In genomic region chr10:3172081-3172445, GRCh38 we compare ENCODE assay signal across 8 cellular contexts. TPM values are rescaled to one million over a fixed set of nuclear protein-coding genes. Genes with fewer than 3 reads are reported as not detected.
A peak's percentile ranks its signal among the peaks of the same experiment; 100 is the strongest.
DNase-seq lines count a peak whose midpoint lies in the region; ATAC-seq and TF ChIP-seq lines count a peak whose summit lies in the region.

No MANE protein-coding gene starts in this region.

- DNase-seq in NCI-H748 (lab: John Stamatoyannopoulos, UW; ENCODE audit: unreplicated experiment), result peak; percentile 34
- DNase-seq in NCI-H748 treated with DMSO at 0.1 percent for 48 hours (lab: John Stamatoyannopoulos, UW), result no peak
- DNase-seq in Panc1 (ENCODE audit: low read depth, low spot score), result peak; percentile 5
- no peak for DNase-seq in caudate nucleus (lab: John Stamatoyannopoulos, UW)
- DNase-seq in stimulated activated CD8-positive, alpha-beta memory T cell treated with anti-CD3 and anti-CD28 coated beads, Interleukin-4, amount 100 ng/mL, for 24 hours (ENCODE audit: low read depth), result peak; percentile 19
- DNase-seq in NCI-H128 (lab: John Stamatoyannopoulos, UW; ENCODE audit: unreplicated experiment), result no peak

- CTCF ChIA-PET in Panc1 (lab: Charles Lee), result no interaction called here

- ATAC-seq in Panc1 (peak; percentile 10; the same call in 1 of the 2 replicates), GM18909 (IDR thresholded peaks at IDR 0.05; ENCODE audit: poor library complexity, unreplicated experiment) (no peak)

- H3K27me3 ChIP-seq in Panc1 (ENCODE audit: control insufficient read depth, insufficient read depth, low read length) (no peaks in the 10 kb centered on the region), liver (ENCODE audit: control insufficient read depth in 4 of 4, insufficient read depth in 4 of 4, low read length in 3 of 4) (no peaks in the 10 kb centered on the region)

- no peak for TF ChIP-seq CTCF in Panc1 (IDR thresholded peaks at IDR 0.05)
- TF ChIP-seq CTCF in liver (IDR thresholded peaks at IDR 0.05; ENCODE audit: low read depth, low read length, missing input control), result no peak

- 1% methylated on average over 21 of the region's 21 CpGs for WGBS in liver

- POLR2A ChIA-PET in Panc1 (lab: Charles Lee), result interaction anchor here (0.7 kb wide), 1 partner anchor 200 kb away, joined by 4 read pairs; no protein-coding TSS in a partner anchor

- peak overlapping the region; percentile 85 to 90 for H3K9ac ChIP-seq in liver (ENCODE audit: low read depth in 1 of 2, low read length in 2 of 2)

- no peak for TF ChIP-seq RAD21 in liver (IDR thresholded peaks at IDR 0.05)

- H3K9me3 ChIP-seq in Panc1 (ENCODE audit: control insufficient read depth, insufficient read depth, low read depth, low read length) (no peaks in the 10 kb centered on the region), liver (ENCODE audit: control insufficient read depth in 4 of 4, low read length in 3 of 4) (no peaks in the 10 kb centered on the region)

- H3K27ac ChIP-seq in Panc1 (ENCODE audit: low read length), result peak overlapping the region; percentile 82
- peak overlapping the region; percentile 67 for H3K27ac ChIP-seq in caudate nucleus (ENCODE audit: low read depth, low read length)
- H3K27ac ChIP-seq in liver (ENCODE audit: low read depth in 1 of 2, low read length in 2 of 2), result peak overlapping the region; percentile 78 to 81

- BruUV-seq in Panc1 (replicated peaks; lab: Mats Ljungman, UMichigan), result no TSS peak

- H3K4me3 ChIP-seq in Panc1 (ENCODE audit: low read depth in 2 of 2, low read length in 2 of 2) (peak overlapping the region; percentile 79 to 85), liver (ENCODE audit: low read depth in 1 of 3, low read length in 3 of 3) (peak overlapping the region; percentile 69 to 94 (median 84))

- peaks cover 4% of the 10 kb centered on the region; the same call in 1 of the 2 replicates for H3K4me1 ChIP-seq in Panc1 (ENCODE audit: control insufficient read depth, insufficient read depth, low read length)
- H3K4me1 ChIP-seq in liver (ENCODE audit: control insufficient read depth in 4 of 4, insufficient read depth in 4 of 4, low read length in 3 of 4), result peaks cover 0 to 6% (median 3%) of the 10 kb centered on the region in 4 donors

- intact Hi-C loops in Panc1 (cut with micrococcal nuclease; ENCODE audit: unreplicated experiment), result no loop called here

- H3K36me3 ChIP-seq in Panc1 (ENCODE audit: control insufficient read depth, insufficient read depth, low read length) (peaks cover 4% of the 10 kb centered on the region; the same call in 1 of the 2 replicates), liver (ENCODE audit: control insufficient read depth in 4 of 4, insufficient read depth in 3 of 4, low read depth in 1 of 4, low read length in 3 of 4) (peaks cover 3 to 18% (median 8%) of the 10 kb centered on the region in 4 donors)

- in situ Hi-C loops in Panc1 (cut with HindIII; ENCODE audit: low pct_unique_long_range_greater_than_20kb, low sequenced_read_pairs), result no loop called here

TF ChIP-seq in liver, 16 proteins besides CTCF, POLR2A, EP300 and RAD21:
- TF ChIP-seq HNF4G (IDR thresholded peaks at IDR 0.05), result no peak
- TF ChIP-seq YY1 (IDR thresholded peaks at IDR 0.05), result no peak
- TF ChIP-seq FOXA1 (IDR thresholded peaks at IDR 0.05), result no peak
- TF ChIP-seq ZBTB33 (IDR thresholded peaks at IDR 0.05), result no peak
- no peak for TF ChIP-seq SP1 (IDR thresholded peaks at IDR 0.05)
- no peak for TF ChIP-seq JUND (IDR thresholded peaks at IDR 0.05)
- no peak for TF ChIP-seq NR2F2 (IDR thresholded peaks at IDR 0.05)
- no peak for TF ChIP-seq GABPA (IDR thresholded peaks at IDR 0.05 in 1 of 2, conservative IDR thresholded peaks at IDR 0.05 in 1 of 2)
- TF ChIP-seq HNF4A (conservative IDR thresholded peaks at IDR 0.05), result no peak
- no peak for TF ChIP-seq ATF3 (IDR thresholded peaks at IDR 0.05)
- no peak for TF ChIP-seq RXRA (IDR thresholded peaks at IDR 0.05)
- TF ChIP-seq FOXA2 (IDR thresholded peaks at IDR 0.05), result no peak
- TF ChIP-seq EGR1 (IDR thresholded peaks at IDR 0.05; ENCODE audit: low read depth in 2 of 2), result no peak
- TF ChIP-seq REST (IDR thresholded peaks at IDR 0.05), result no peak
- TF ChIP-seq MAX (IDR thresholded peaks at IDR 0.05), result no peak
- TF ChIP-seq TAF1 (conservative IDR thresholded peaks at IDR 0.05), result no peak
TF ChIP-seq in liver: peak in this region for 0.

RNA-seq across cellular contexts. Expression of gene PITRM1, which starts 0.5 kb away (rescaled TPM):
- total RNA-seq in Panc1 (2021; ENCODE audit: unreplicated experiment) (63.5 TPM), liver (10 to 100 TPM; 21.1 to 29.1 TPM)
- 53.5 TPM for polyA plus RNA-seq in Panc1 (2012; ENCODE audit: insufficient read length)
- polyA plus RNA-seq in liver, result 10 to 100 TPM; 26.2 to 43.1 TPM

Comparison
In these comparisons a context has a peak if more than half of its experiments do, and no peak if none do; other contexts are left out.
1. DNase-seq: peak in NCI-H748 (single experiment), Panc1 (single experiment) and stimulated activated CD8-positive, alpha-beta memory T cell treated with anti-CD3 and anti-CD28 coated beads, Interleukin-4, amount 100 ng/mL, for 24 hours (single experiment); none in NCI-H748 treated with DMSO at 0.1 percent for 48 hours (single experiment), caudate nucleus (0 of 61) and NCI-H128 (single experiment).
2. Peak in every context shown above with its lines, with median percentiles within 50 percentile points of each other: H3K27ac ChIP-seq.